20 cellular contexts compared by ENCODE assay signal in the genomic region with DNA sequence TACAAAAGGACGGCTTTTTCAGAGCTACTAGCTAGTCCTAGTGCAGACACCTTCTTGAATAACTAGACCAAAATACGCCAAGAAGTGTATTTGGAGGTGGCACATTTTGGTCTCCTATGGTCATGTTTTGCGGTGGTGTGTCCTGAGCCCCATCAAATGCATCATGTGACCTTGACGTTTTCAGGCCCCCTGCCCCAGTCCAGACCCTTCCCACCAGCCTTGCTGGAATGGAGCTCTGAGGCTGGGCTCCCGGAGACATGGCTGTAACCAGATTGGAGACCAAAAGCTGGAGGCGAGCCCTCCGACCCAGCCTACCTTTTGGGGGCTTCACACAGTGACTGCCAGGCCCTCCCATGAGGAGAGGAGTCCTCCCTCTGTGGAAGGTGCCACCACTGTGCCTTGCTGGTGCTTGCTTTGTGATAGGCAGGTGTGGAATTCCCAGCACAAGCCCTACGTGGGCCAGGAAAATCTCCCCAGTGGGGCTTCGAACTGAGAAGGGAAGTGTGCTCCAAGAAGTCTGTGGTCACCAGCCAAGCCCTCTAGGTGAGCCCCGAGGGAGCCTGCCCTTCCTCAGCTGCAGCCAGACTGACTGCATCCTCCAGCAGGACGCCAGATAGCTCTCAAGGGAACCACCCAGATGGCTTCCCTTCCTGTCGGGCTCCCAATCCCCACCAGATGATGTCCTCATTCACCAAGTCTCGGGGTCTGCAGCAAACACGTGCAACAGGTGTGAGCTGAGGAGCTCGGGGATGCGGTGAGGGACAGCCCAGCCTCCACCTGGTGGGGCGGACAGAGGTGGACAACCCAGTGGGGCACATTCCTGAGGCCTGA.
DNase-seq lines count a peak whose midpoint lies in the region; ATAC-seq and TF ChIP-seq lines count a peak whose summit lies in the region.
"Had no signal": no experiment of that assay in that cellular context is flagged by ENCODE, and none has a peak within 500 bp of the region (broad histone marks: within the 10 kb centered on the region; RNA-seq: fewer than 3 reads in every experiment).

No MANE protein-coding gene starts in this region.

- no peak overlapping the region for H2AK5ac ChIP-seq in mesendoderm (ENCODE audit: low read length)

- H3K27ac ChIP-seq in BLaER1 treated with 17β-estradiol and CSF1 and Interleukin-3, amounts not matched to agents 10 nM and 100 nM, result 0 out of 22 replicates have a peak overlapping the region, but pooled peaks of 1 of the 11 experiments have one; percentile 22
- no peak overlapping the region for H3K27ac ChIP-seq in WERI-Rb-1
- H3K27ac ChIP-seq in mesendoderm (ENCODE audit: low read depth, low read length), result no peak overlapping the region
- H3K27ac ChIP-seq: GM23248, thoracic aorta had no signal

- H4K20me1 ChIP-seq in BLaER1 treated with 17β-estradiol and CSF1 and Interleukin-3, amounts not matched to agents 10 nM and 100 nM, result 0 out of 22 replicates have a peak, but pooled peaks cover 0 to 5% (median 0%) of the 10 kb centered on the region in 11 experiments

- no CpG with 5 or more reads among the region's 17 CpGs for WGBS in mesendoderm (ENCODE audit: extremely low coverage, insufficient coverage, low lambda C conversion rate)

- no peak overlapping the region for H4K8ac ChIP-seq in mesendoderm (ENCODE audit: low read depth, low read length)

- H3K4me1 Mint-ChIP-seq in activated CD4-positive, alpha-beta T cell treated with anti-CD3 and anti-CD28 coated beads, Interleukin-2, amount 10 ng/mL, durations not matched to agents 24 days and 14 days, result no peaks in the 10 kb centered on the region

- H3K9me3 Mint-ChIP-seq in activated CD4-positive, alpha-beta T cell treated with anti-CD3 and anti-CD28 coated beads, Interleukin-2, amount 10 ng/mL, durations not matched to agents 24 days and 14 days, result no peaks in the 10 kb centered on the region
- H3K9me3 Mint-ChIP-seq: activated naive CD4-positive, alpha-beta T cell treated with anti-CD3 and anti-CD28 coated beads, Interleukin-2, amount 50 U/mL, for 72 hours; mesothelial cell of epicardium; natural killer cell treated with Interleukin-12 subunit alpha and Interleukin-12 subunit beta and Interleukin-15 and Interleukin-18, amount 100 ng/mL, for 72 hours had no signal

- no peak overlapping the region for H3K4me3 Mint-ChIP-seq in activated CD4-positive, alpha-beta T cell treated with anti-CD3 and anti-CD28 coated beads, Interleukin-2, amount 10 ng/mL, durations not matched to agents 24 days and 14 days
- H3K4me3 Mint-ChIP-seq: activated T-helper 1 cell treated with anti-CD3 and anti-CD28 coated beads, Interleukin-12 subunit alpha, Interleukin-12 subunit beta, Interleukin-2, Interleukin-4 antibody, amounts not matched to agents 30 ng/mL and 10 ng/mL and 1 ng/mL, durations not matched to agents 14 hours and 24 hours and 36 hours; mesothelial cell of epicardium; natural killer cell treated with Interleukin-12 subunit alpha and Interleukin-12 subunit beta and Interleukin-15 and Interleukin-18, amount 100 ng/mL, for 72 hours had no signal

- no peak overlapping the region for H3K9ac ChIP-seq in BLaER1 treated with 17β-estradiol and CSF1 and Interleukin-3, amounts not matched to agents 10 nM and 100 nM
- no peak overlapping the region for H3K9ac ChIP-seq in mesendoderm (ENCODE audit: low read length)
- H3K9ac ChIP-seq: GM23248 had no signal

- no peak overlapping the region for H4K5ac ChIP-seq in mesendoderm (ENCODE audit: low read length)

- no peaks in the 10 kb centered on the region for H3K36me3 Mint-ChIP-seq in activated CD4-positive, alpha-beta T cell treated with anti-CD3 and anti-CD28 coated beads, Interleukin-2, amount 10 ng/mL, durations not matched to agents 24 days and 14 days (ENCODE audit: low read depth)
- H3K36me3 Mint-ChIP-seq: activated naive CD4-positive, alpha-beta T cell treated with anti-CD3 and anti-CD28 coated beads, Interleukin-2, amount 50 U/mL, for 72 hours; mesothelial cell of epicardium; natural killer cell treated with Interleukin-12 subunit alpha and Interleukin-12 subunit beta and Interleukin-15 and Interleukin-18, amount 100 ng/mL, for 72 hours had no signal

- peak overlapping the region in 10 of 11 experiments; percentile 0 to 87 (median 76); a peak in 20 of 22 replicates for H3K4me2 ChIP-seq in BLaER1 treated with 17β-estradiol and CSF1 and Interleukin-3, amounts not matched to agents 10 nM and 100 nM
- H3K4me2 ChIP-seq in mesendoderm (ENCODE audit: low read length), result no peak overlapping the region

- H3K4ac ChIP-seq in mesendoderm (ENCODE audit: low read depth, low read length), result no peak overlapping the region

- H3K79me1 ChIP-seq in mesendoderm (ENCODE audit: low read length), result no peaks in the 10 kb centered on the region

- no peaks in the 10 kb centered on the region for H3K79me2 ChIP-seq in mesendoderm (ENCODE audit: control insufficient read depth, insufficient read depth, low read length)

- no peak overlapping the region for H2BK15ac ChIP-seq in mesendoderm (replicated peaks; ENCODE audit: low read depth)

- no peak overlapping the region for H3K18ac ChIP-seq in mesendoderm (ENCODE audit: low read length)

- peak; percentile 36; the same call in 1 of the 2 replicates for TF ChIP-seq CTCF in WERI-Rb-1 (IDR thresholded peaks at IDR 0.05; ENCODE audit: low read depth, low read length)

- no peak overlapping the region for H3K4me3 ChIP-seq in BLaER1 treated with 17β-estradiol and CSF1 and Interleukin-3, amounts not matched to agents 10 nM and 100 nM
- H3K4me3 ChIP-seq in H7 (ENCODE audit: insufficient read depth, low read depth, low read length), result no peak overlapping the region
- H3K4me3 ChIP-seq in WERI-Rb-1 (ENCODE audit: low read depth, low read length), result no peak overlapping the region
- no peak overlapping the region for H3K4me3 ChIP-seq in mesendoderm (ENCODE audit: low read length)
- H3K4me3 ChIP-seq: GM23248, thoracic aorta had no signal

- DNase-seq in H7 (peak; percentile 28), WERI-Rb-1 (peak; percentile 45), mesendoderm (peak; percentile 31)
- no peak for DNase-seq in activated CD4-positive, alpha-beta T cell treated with anti-CD3 and anti-CD28 coated beads, Interleukin-2, amount 10 ng/mL, durations not matched to agents 24 days and 14 days
- DNase-seq: activated CD4-positive, CD25-positive, alpha-beta regulatory T cell treated with anti-CD3 and anti-CD28 coated beads, Interleukin-2, amount 50 U/mL, for 72 hours; COR-L47; effector memory CD4-positive, alpha-beta T cell; GM23248; left cardiac atrium; NCI-H187 treated with DMSO at 0.1 percent for 48 hours; NCI-H446; SW 1271 had no signal

- H3K23ac ChIP-seq in mesendoderm (ENCODE audit: low read length), result no peak overlapping the region

- intact Hi-C loops in activated CD4-positive, alpha-beta T cell treated with anti-CD3 and anti-CD28 coated beads, Interleukin-2, amount 10 ng/mL, durations not matched to agents 24 days and 14 days (cut with micrococcal nuclease), result no loop called here

- no peak overlapping the region for H2BK5ac ChIP-seq in mesendoderm (ENCODE audit: low read length)

- no peak overlapping the region for H2BK120ac ChIP-seq in mesendoderm (ENCODE audit: low read depth, low read length)

- H3K27me3 ChIP-seq in BLaER1 treated with 17β-estradiol and CSF1 and Interleukin-3, amounts not matched to agents 10 nM and 100 nM, result no peaks in the 10 kb centered on the region
- H3K27me3 ChIP-seq in H7 (ENCODE audit: control insufficient read depth, insufficient read depth, low read length) (no peaks in the 10 kb centered on the region), WERI-Rb-1 (ENCODE audit: insufficient read depth, low read depth, severe bottlenecking) (no peaks in the 10 kb centered on the region), mesendoderm (ENCODE audit: insufficient read depth, low read length, poor library complexity) (no peaks in the 10 kb centered on the region)

- H3K27me3 Mint-ChIP-seq in activated CD4-positive, alpha-beta T cell treated with anti-CD3 and anti-CD28 coated beads, Interleukin-2, amount 10 ng/mL, durations not matched to agents 24 days and 14 days, result no peaks in the 10 kb centered on the region

- peaks cover 23 to 46% (median 40%) of the 10 kb centered on the region in 10 experiments for H3K4me1 ChIP-seq in BLaER1 treated with 17β-estradiol and CSF1 and Interleukin-3, amounts not matched to agents 10 nM and 100 nM
- H3K4me1 ChIP-seq in mesendoderm (ENCODE audit: control insufficient read depth, low read depth, low read length), result no peaks in the 10 kb centered on the region

- H3K56ac ChIP-seq in mesendoderm (ENCODE audit: low read length), result no peak overlapping the region

- ATAC-seq in GM19395 (IDR thresholded peaks at IDR 0.05; ENCODE audit: unreplicated experiment) (no peak), GM19452 (IDR thresholded peaks at IDR 0.05; ENCODE audit: unreplicated experiment) (no peak)
- ATAC-seq: activated naive CD4-positive, alpha-beta T cell treated with anti-CD3 and anti-CD28 coated beads, Interleukin-2, amount 50 U/mL, for 72 hours; natural killer cell treated with Interleukin-12 subunit alpha and Interleukin-12 subunit beta and Interleukin-15 and Interleukin-18, amount 100 ng/mL, for 72 hours had no signal

- H3K9me3 ChIP-seq in BLaER1 treated with 17β-estradiol and CSF1 and Interleukin-3, amounts not matched to agents 10 nM and 100 nM (replicated peaks in 1 of 11), result peaks cover 0 to 6% (median 2%) of the 10 kb centered on the region in 11 experiments; a peak in 10 of 22 replicates
- no peaks in the 10 kb centered on the region for H3K9me3 ChIP-seq in WERI-Rb-1 (ENCODE audit: severe bottlenecking)
- H3K9me3 ChIP-seq: thoracic aorta had no signal

- no peaks in the 10 kb centered on the region for H3K36me3 ChIP-seq in BLaER1 treated with 17β-estradiol and CSF1 and Interleukin-3, amounts not matched to agents 10 nM and 100 nM
- H3K36me3 ChIP-seq in H7 (replicated peaks; ENCODE audit: control insufficient read depth, insufficient read depth, low read length) (no peaks in the 10 kb centered on the region), WERI-Rb-1 (no peaks in the 10 kb centered on the region), mesendoderm (ENCODE audit: control insufficient read depth, insufficient read depth, low read length) (no peaks in the 10 kb centered on the region)
- H3K36me3 ChIP-seq: thoracic aorta had no signal

- H3K27ac Mint-ChIP-seq in activated CD4-positive, alpha-beta T cell treated with anti-CD3 and anti-CD28 coated beads, Interleukin-2, amount 10 ng/mL, durations not matched to agents 24 days and 14 days, result no peak overlapping the region
- H3K27ac Mint-ChIP-seq: activated T-helper 1 cell treated with anti-CD3 and anti-CD28 coated beads, Interleukin-12 subunit alpha, Interleukin-12 subunit beta, Interleukin-2, Interleukin-4 antibody, amounts not matched to agents 30 ng/mL and 10 ng/mL and 1 ng/mL, durations not matched to agents 14 hours and 24 hours and 36 hours; mesothelial cell of epicardium; natural killer cell treated with Interleukin-12 subunit alpha and Interleukin-12 subunit beta and Interleukin-15 and Interleukin-18, amount 100 ng/mL, for 72 hours had no signal
